Comparison of ENCODE assay signal across 19 cellular contexts in the genomic region with DNA sequence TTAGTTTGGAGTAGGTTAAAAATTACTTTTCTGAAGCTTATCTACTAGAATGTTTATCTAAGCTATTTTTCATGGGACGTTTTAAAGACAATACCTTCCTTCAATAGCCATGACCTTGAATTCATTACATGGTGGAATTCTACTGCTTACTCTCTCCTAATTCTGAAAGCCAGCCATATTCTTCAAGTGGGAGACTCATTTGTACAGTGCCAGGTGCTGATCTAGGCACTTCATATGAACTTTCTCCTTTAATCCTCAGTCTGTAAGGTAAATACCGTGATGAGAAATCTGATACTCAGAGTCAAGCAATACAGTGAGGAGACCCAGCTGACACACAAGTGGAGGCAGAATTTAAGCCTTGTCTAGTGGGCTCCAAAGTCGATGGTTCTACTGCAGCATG.
DNase-seq lines count a peak whose midpoint lies in the region; ATAC-seq and TF ChIP-seq lines count a peak whose summit lies in the region.
"Had no signal": no experiment of that assay in that cellular context is flagged by ENCODE, and none has a peak within 500 bp of the region (broad histone marks: within the 10 kb centered on the region; RNA-seq: fewer than 3 reads in every experiment).

No MANE protein-coding gene starts in this region.

- H3K4me3 Mint-ChIP-seq in Calu3 (ENCODE audit: low read depth, unreplicated experiment): no peak overlapping the region
- H3K4me3 Mint-ChIP-seq: activated CD4-positive, alpha-beta T cell treated with anti-CD3 and anti-CD28 coated beads for 36 hours; activated CD8-positive, alpha-beta memory T cell treated with anti-CD3 and anti-CD28 coated beads, Interleukin-2, amount 10 ng/mL, durations not matched to agents 7 days and 5 days; activated naive CD8-positive, alpha-beta T cell treated with anti-CD3 and anti-CD28 coated beads, Interleukin-2, amount 50 U/mL, for 24 hours; CD8-positive, alpha-beta memory T cell; stimulated activated effector memory CD8-positive, alpha-beta T cell treated with anti-CD3 and anti-CD28 coated beads, Interleukin-12 subunit alpha, Interleukin-12 subunit beta, amount 100 ng/mL, for 72 hours had no signal

- H3K27ac ChIP-seq in KOPT-K1 (ENCODE audit: low read depth, low read length, poor library complexity, severe bottlenecking): peak overlapping the region; percentile 22
- H3K27ac ChIP-seq: brain microvascular endothelial cell, coronary artery had no signal

- H3K36me3 Mint-ChIP-seq in Calu3 (ENCODE audit: insufficient read depth, unreplicated experiment): peaks cover 10% of the 10 kb centered on the region
- H3K36me3 Mint-ChIP-seq: activated CD8-positive, alpha-beta memory T cell treated with anti-CD3 and anti-CD28 coated beads, Interleukin-2, amount 10 ng/mL, durations not matched to agents 7 days and 5 days; CD8-positive, alpha-beta memory T cell; stimulated activated effector memory CD8-positive, alpha-beta T cell treated with anti-CD3 and anti-CD28 coated beads, Interleukin-12 subunit alpha, Interleukin-12 subunit beta, amount 100 ng/mL, for 72 hours had no signal

- no TSS peak for BruUV-seq in Calu3 (replicated peaks; lab: Mats Ljungman, UMichigan)

- no peaks in the 10 kb centered on the region for H3K9me3 ChIP-seq in KOPT-K1 (ENCODE audit: insufficient read depth, low read length, poor library complexity, severe bottlenecking)
- no peaks in the 10 kb centered on the region for H3K9me3 ChIP-seq in mucosa of descending colon

- no peaks in the 10 kb centered on the region for H3K36me3 ChIP-seq in KOPT-K1 (ENCODE audit: insufficient read depth, low read length)
- no peaks in the 10 kb centered on the region for H3K36me3 ChIP-seq in mucosa of descending colon (ENCODE audit: low read depth)
- H3K36me3 ChIP-seq: brain microvascular endothelial cell had no signal

- H3K27me3 Mint-ChIP-seq in Calu3 (ENCODE audit: unreplicated experiment): no peaks in the 10 kb centered on the region
- H3K27me3 Mint-ChIP-seq: activated CD4-positive, alpha-beta T cell treated with anti-CD3 and anti-CD28 coated beads for 36 hours; activated CD8-positive, alpha-beta memory T cell treated with anti-CD3 and anti-CD28 coated beads, Interleukin-2, amount 10 ng/mL, durations not matched to agents 7 days and 5 days; activated naive CD8-positive, alpha-beta T cell treated with anti-CD3 and anti-CD28 coated beads, Interleukin-2, amount 50 U/mL, for 24 hours; CD8-positive, alpha-beta memory T cell had no signal

- no peak for TF ChIP-seq CTCF in Calu3 (IDR thresholded peaks at IDR 0.05; ENCODE audit: unreplicated experiment)
- no peak for TF ChIP-seq CTCF in mucosa of descending colon (IDR thresholded peaks at IDR 0.05)

- H3K4me1 Mint-ChIP-seq in Calu3 (ENCODE audit: low read depth, unreplicated experiment): peaks cover 55% of the 10 kb centered on the region

- ATAC-seq in left lobe of liver (peak; percentile 55), mucosa of descending colon (no peak), left cardiac atrium (no peak)
- ATAC-seq: activated CD8-positive, alpha-beta memory T cell treated with anti-CD3 and anti-CD28 coated beads, Interleukin-2, amount 10 ng/mL, durations not matched to agents 7 days and 5 days had no signal

- H3K9me3 Mint-ChIP-seq in Calu3 (ENCODE audit: low read depth, unreplicated experiment): peaks cover 3% of the 10 kb centered on the region
- H3K9me3 Mint-ChIP-seq: activated naive CD8-positive, alpha-beta T cell treated with anti-CD3 and anti-CD28 coated beads, Interleukin-2, amount 50 U/mL, for 24 hours; CD8-positive, alpha-beta memory T cell; stimulated activated effector memory CD8-positive, alpha-beta T cell treated with anti-CD3 and anti-CD28 coated beads, Interleukin-12 subunit alpha, Interleukin-12 subunit beta, amount 100 ng/mL, for 72 hours had no signal

- H3K4me1 ChIP-seq in mucosa of descending colon (ENCODE audit: low read depth): peaks cover 9% of the 10 kb centered on the region

- CTCF ChIA-PET in Calu3 (lab: Charles Lee): interaction anchor here (0.9 to 1.3 kb wide), 5 partner anchors 12 to 172 kb away, joined by 3 to 4 read pairs (median 3); no protein-coding TSS in a partner anchor

- H3K4me3 ChIP-seq in mucosa of descending colon: no peak overlapping the region
- H3K4me3 ChIP-seq: coronary artery had no signal

- DNase-seq in Calu3 (no peak), NCI-H510A treated with DMSO at 0.1 percent for 48 hours (lab: John Stamatoyannopoulos, UW) (peak; percentile 73), left lobe of liver (ENCODE audit: low spot score) (no peak), mucosa of descending colon (no peak), iPS-NIHi7 (ENCODE audit: extremely low spot score) (no peak), left cardiac atrium (no peak), RPMI8226 (no peak)
- DNase-seq: activated naive CD8-positive, alpha-beta T cell treated with anti-CD3 and anti-CD28 coated beads, Interleukin-2, amount 50 U/mL, for 24 hours; brain microvascular endothelial cell; head of caudate nucleus; NCI-H1694 treated with DMSO at 0.1 percent for 48 hours; right cardiac atrium; SW 1271 had no signal

- H3K27ac Mint-ChIP-seq in Calu3 (ENCODE audit: unreplicated experiment): peak overlapping the region; percentile 77
- H3K27ac Mint-ChIP-seq: activated CD4-positive, alpha-beta T cell treated with anti-CD3 and anti-CD28 coated beads for 36 hours; activated CD8-positive, alpha-beta memory T cell treated with anti-CD3 and anti-CD28 coated beads, Interleukin-2, amount 10 ng/mL, durations not matched to agents 7 days and 5 days; activated naive CD8-positive, alpha-beta T cell treated with anti-CD3 and anti-CD28 coated beads, Interleukin-2, amount 50 U/mL, for 24 hours; CD8-positive, alpha-beta memory T cell; stimulated activated effector memory CD8-positive, alpha-beta T cell treated with anti-CD3 and anti-CD28 coated beads, Interleukin-12 subunit alpha, Interleukin-12 subunit beta, amount 100 ng/mL, for 72 hours had no signal

- intact Hi-C loops in Calu3 (cut with micrococcal nuclease; ENCODE audit: unreplicated experiment) (loop anchor here (2.0 to 5.0 kb wide), 2 partner anchors 24 to 687 kb away; no protein-coding TSS in a partner anchor), mucosa of descending colon (cut with DNase I, micrococcal nuclease) (no loop called here), left cardiac atrium (cut with DNase I) (loop anchor here in 1 of 2 donors (5.0 kb wide), 1 partner anchor 1212 kb away; no protein-coding TSS in a partner anchor)
